Comparison of ENCODE assay signal across 11 cellular contexts in the genomic region with DNA sequence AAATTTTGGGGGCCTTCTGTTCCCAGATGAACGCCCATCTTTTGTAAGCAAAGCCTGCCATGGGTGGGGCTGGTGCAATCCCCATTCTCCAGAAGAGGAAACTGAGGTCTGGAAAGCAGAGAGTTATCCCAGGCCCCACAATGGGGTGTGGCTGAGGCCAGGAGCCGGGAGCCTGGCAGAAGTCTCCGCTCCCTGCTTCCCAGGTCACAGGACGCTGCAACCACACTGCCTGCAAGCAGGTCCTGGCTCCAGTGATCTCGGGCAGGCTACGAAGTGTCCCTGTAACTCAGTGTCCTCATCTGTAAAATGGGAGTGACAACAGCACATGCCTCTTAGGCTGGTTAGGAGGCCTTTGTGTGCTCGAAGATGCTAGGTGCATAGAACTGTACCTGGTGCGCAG. TPM values are rescaled to one million over a fixed set of nuclear protein-coding genes. Genes with fewer than 3 reads are reported as not detected.
DNase-seq lines count a peak whose midpoint lies in the region; ATAC-seq and TF ChIP-seq lines count a peak whose summit lies in the region.
"Had no signal": no experiment of that assay in that cellular context is flagged by ENCODE, and none has a peak within 500 bp of the region (broad histone marks: within the 10 kb centered on the region; RNA-seq: fewer than 3 reads in every experiment).

No MANE protein-coding gene starts in this region.

- intact Hi-C loops in esophagus muscularis mucosa (cut with DNase I): no loop called here
- intact Hi-C loops in psoas muscle (cut with DNase I): loop anchor here in 1 of 2 donors (2.0 to 5.0 kb wide), 2 partner anchors 16 to 49 kb away; a partner anchor contains a TSS

- H3K4me2 ChIP-seq in DND-41 (ENCODE audit: insufficient read depth, low read length): peak overlapping the region; percentile 99; the same call in 1 of the 2 replicates

- H3K27ac ChIP-seq in DND-41 (ENCODE audit: low read length) (no peak overlapping the region), Peyer's patch (peak overlapping the region; percentile 25 to 99 (median 95)), esophagus muscularis mucosa (replicated peaks in 1 of 4) (peak overlapping the region; percentile 81 to 86 (median 84)), psoas muscle (peak overlapping the region; percentile 6)

- peaks cover 7% of the 10 kb centered on the region; the same call in 1 of the 2 replicates for H3K79me2 ChIP-seq in DND-41 (ENCODE audit: insufficient read depth, low read length)

- no peak overlapping the region for H2AFZ ChIP-seq in DND-41 (ENCODE audit: low read depth, low read length)

- H3K4me3 ChIP-seq in DND-41 (ENCODE audit: low read depth in 1 of 2, low read length in 2 of 2): no peak overlapping the region
- H3K4me3 ChIP-seq in Peyer's patch: peak overlapping the region in 3 of 4 donors; percentile 75 to 99 (median 78)
- H3K4me3 ChIP-seq in esophagus muscularis mucosa: peak overlapping the region; percentile 88 to 93 (median 92)
- peak overlapping the region; percentile 89 for H3K4me3 ChIP-seq in psoas muscle
- H3K4me3 ChIP-seq: mucosa of descending colon had no signal

- H3K36me3 ChIP-seq in DND-41 (ENCODE audit: insufficient read depth, low read length) (peaks cover 23% of the 10 kb centered on the region), Peyer's patch (peaks cover 0 to 41% (median 0%) of the 10 kb centered on the region in 3 donors), esophagus muscularis mucosa (peaks cover 16 to 39% (median 36%) of the 10 kb centered on the region in 4 donors), psoas muscle (ENCODE audit: insufficient read depth in 1 of 2, low read depth in 1 of 2) (peaks cover 0 to 36% of the 10 kb centered on the region in 2 donors)

- H3K4me1 ChIP-seq in DND-41 (ENCODE audit: insufficient read depth, low read length) (peaks cover 26% of the 10 kb centered on the region), Peyer's patch (peaks cover 0 to 71% (median 13%) of the 10 kb centered on the region in 4 donors), esophagus muscularis mucosa (peaks cover 30 to 50% (median 41%) of the 10 kb centered on the region in 4 donors), psoas muscle (peaks cover 32% of the 10 kb centered on the region)

- H3K27me3 ChIP-seq in DND-41 (ENCODE audit: insufficient read depth, low read length, poor library complexity): no peaks in the 10 kb centered on the region
- no peaks in the 10 kb centered on the region for H3K27me3 ChIP-seq in Peyer's patch
- H3K27me3 ChIP-seq in esophagus muscularis mucosa: no peaks in the 10 kb centered on the region
- no peaks in the 10 kb centered on the region for H3K27me3 ChIP-seq in psoas muscle (ENCODE audit: insufficient read depth in 3 of 3, low read length in 2 of 3)

- H3K9ac ChIP-seq in DND-41 (ENCODE audit: low read depth, low read length): peak overlapping the region; percentile 69; the same call in 1 of the 2 replicates

- peaks cover 7% of the 10 kb centered on the region; the same call in 1 of the 2 replicates for H4K20me1 ChIP-seq in DND-41 (ENCODE audit: insufficient read depth, low read length)

- ATAC-seq in DND-41 (ENCODE audit: insufficient read depth, low read depth): no peak
- no peak for ATAC-seq in psoas muscle
- ATAC-seq in HG03039 (IDR thresholded peaks at IDR 0.05; ENCODE audit: unreplicated experiment): no peak
- no peak for ATAC-seq in GM21737 (IDR thresholded peaks at IDR 0.05; ENCODE audit: unreplicated experiment)

- TF ChIP-seq CTCF in DND-41 (IDR thresholded peaks at IDR 0.05; ENCODE audit: borderline replicate concordance, extremely low read depth, low read length, poor library complexity, severe bottlenecking) (no peak), Peyer's patch (IDR thresholded peaks at IDR 0.05) (no peak), esophagus muscularis mucosa (IDR thresholded peaks at IDR 0.05) (no peak), psoas muscle (IDR thresholded peaks at IDR 0.05) (no peak)

- 75% methylated on average over 3 of the region's 8 CpGs for WGBS in esophagus muscularis mucosa
- 72 to 73% (median 73%) methylated on average over 8 of the region's 8 CpGs for WGBS in psoas muscle, 3 donors

- TF ChIP-seq POLR2A in Peyer's patch (IDR thresholded peaks at IDR 0.05) (no peak), esophagus muscularis mucosa (IDR thresholded peaks at IDR 0.05; ENCODE audit: low read depth) (no peak)

- H3K9me3 ChIP-seq in DND-41 (ENCODE audit: insufficient read depth, low read length, severe bottlenecking) (no peaks in the 10 kb centered on the region), Peyer's patch (no peaks in the 10 kb centered on the region), esophagus muscularis mucosa (no peaks in the 10 kb centered on the region), psoas muscle (no peaks in the 10 kb centered on the region)
- H3K9me3 ChIP-seq: mucosa of descending colon had no signal

- DNase-seq in DND-41 (no peak), Peyer's patch (no peak), esophagus muscularis mucosa (ENCODE audit: extremely low spot score) (no peak), psoas muscle (peak in 1 of 2 donors; percentile 41), NCI-H1930 (lab: John Stamatoyannopoulos, UW) (no peak)
- DNase-seq in effector CD4-positive, alpha-beta T cell: no peak
- DNase-seq: activated effector memory CD4-positive, alpha-beta T cell treated with Interleukin-2 at 50 U/mL for 16 hours; NCI-H1694 treated with DMSO at 0.1 percent for 48 hours had no signal

- no peak for TF ChIP-seq EP300 in esophagus muscularis mucosa (IDR thresholded peaks at IDR 0.05)

RNA-seq across cellular contexts. Expression of a gene that starts 1.7 kb away (rescaled TPM):
- total RNA-seq in Peyer's patch: 100 to 1,000 TPM; 196 to 453 (median 359) TPM
- 10 to 100 TPM; 18.9 to 36.5 (median 25.3) TPM for total RNA-seq in esophagus muscularis mucosa
- 10 to 100 TPM in 1 of 4 donors, 1 to 10 TPM in 3; 5.9 to 10.4 (median 8.2) TPM for total RNA-seq in psoas muscle
- 1 to 10 TPM; 3.8 to 4.7 (median 4.6) TPM for polyA plus RNA-seq in psoas muscle

RNA-seq across cellular contexts. Expression of a gene that starts 6.3 kb away (rescaled TPM):
- total RNA-seq in Peyer's patch (100 to 1,000 TPM in 1 of 4 donors, 10 to 100 TPM in 3; 78.7 to 101 (median 99.0) TPM), esophagus muscularis mucosa (10 to 100 TPM; 50.4 to 92.9 (median 79.8) TPM), psoas muscle (100 to 1,000 TPM; 129 to 395 (median 209) TPM)
- 100 to 1,000 TPM; 206 to 522 (median 236) TPM for polyA plus RNA-seq in psoas muscle

RNA-seq across cellular contexts. Expression of a gene that starts 12.1 kb away (rescaled TPM):
- total RNA-seq in Peyer's patch (100 to 1,000 TPM in 1 of 4 donors, 10 to 100 TPM in 3; 46.2 to 101 (median 94.0) TPM), esophagus muscularis mucosa (10 to 100 TPM; 49.0 to 87.8 (median 65.5) TPM), psoas muscle (10 to 100 TPM; 17.8 to 26.6 (median 22.3) TPM)
- polyA plus RNA-seq in psoas muscle: 100 to 1,000 TPM in 1 of 3 donors, 10 to 100 TPM in 2; 45.4 to 228 (median 85.1) TPM

RNA-seq across cellular contexts. Expression of a gene that starts 18.7 kb away (rescaled TPM):
- 10 to 100 TPM; 21.7 to 66.8 (median 42.5) TPM for total RNA-seq in Peyer's patch
- 100 to 1,000 TPM in 2 of 4 donors, 10 to 100 TPM in 2; 92.3 to 144 (median 108) TPM for total RNA-seq in esophagus muscularis mucosa
- total RNA-seq in psoas muscle: 100 to 1,000 TPM in 2 of 4 donors, 10 to 100 TPM in 2; 77.0 to 125 (median 103) TPM
- 100 to 1,000 TPM in 1 of 3 donors, 10 to 100 TPM in 2; 80.4 to 104 (median 100.0) TPM for polyA plus RNA-seq in psoas muscle

RNA-seq across cellular contexts. Expression of a gene that starts 22.7 kb away (rescaled TPM):
- total RNA-seq in Peyer's patch (10 to 100 TPM; 42.9 to 95.0 (median 80.3) TPM), esophagus muscularis mucosa (10 to 100 TPM; 19.4 to 40.4 (median 25.3) TPM), psoas muscle (10 to 100 TPM; 22.9 to 45.8 (median 30.5) TPM)
- 10 to 100 TPM; 29.3 to 39.7 (median 29.6) TPM for polyA plus RNA-seq in psoas muscle

Comparison
In these comparisons a context has a peak if more than half of its experiments do, and no peak if none do; other contexts are left out.
1. H3K4me3 ChIP-seq: peak in Peyer's patch (3 of 4), esophagus muscularis mucosa (4 of 4) and psoas muscle (single experiment); none in DND-41 (0 of 2).
2. RNA of a gene that starts 1.7 kb away (total RNA-seq): 196 to 453 TPM in Peyer's patch; 18.9 to 36.5 TPM in esophagus muscularis mucosa and 5.9 to 10.4 TPM in psoas muscle; every median in the first group is over 4 times any median in the second.